In genomic region chr6:2185056-2185455, GRCh38 we compare ENCODE assay signal across 17 cellular contexts.
DNase-seq lines count a peak whose midpoint lies in the region; ATAC-seq and TF ChIP-seq lines count a peak whose summit lies in the region.
"Had no signal": no experiment of that assay in that cellular context is flagged by ENCODE, and none has a peak within 500 bp of the region (broad histone marks: within the 10 kb centered on the region; RNA-seq: fewer than 3 reads in every experiment).

No MANE protein-coding gene starts in this region.

- no peaks in the 10 kb centered on the region for H3K9me1 ChIP-seq in IMR-90 (ENCODE audit: insufficient read depth, low read length)

- no peak for TF ChIP-seq CTCF in IMR-90 (conservative IDR thresholded peaks at IDR 0.05; ENCODE audit: low read depth, low read length)
- TF ChIP-seq CTCF in cardiac fibroblast (IDR thresholded peaks at IDR 0.05; ENCODE audit: low read depth, low read length) = no peak

- H3K56ac ChIP-seq in IMR-90 (ENCODE audit: extremely low read depth, insufficient read depth, low read length) = no peak overlapping the region

- CTCF ChIA-PET in IMR-90 (lab: Yijun Ruan, JAX) = interaction anchor here (1.0 kb wide), 1 partner anchor 9 kb away, joined by 3 read pairs; no protein-coding TSS in a partner anchor

- H3K79me1 ChIP-seq in IMR-90 (ENCODE audit: low read depth in 1 of 2, low read length in 2 of 2) = peaks cover 3 to 16% of the 10 kb centered on the region in 2 experiments; a peak in 1 of 4 replicates

- H2BK20ac ChIP-seq in IMR-90 (ENCODE audit: low read depth, low read length) = no peak overlapping the region

- no peak overlapping the region for H3K4me2 ChIP-seq in IMR-90 (ENCODE audit: low read depth, low read length)
- H3K4me2 ChIP-seq: BLaER1 treated with 17β-estradiol and CSF1 and Interleukin-3, amounts not matched to agents 10 nM and 100 nM had no signal

- dilution Hi-C loops in IMR-90 (cut with HindIII; ENCODE audit: low sequenced_read_pairs, unreplicated experiment) = no loop called here

- H2BK15ac ChIP-seq in IMR-90 (ENCODE audit: low read depth, low read length) = no peak overlapping the region

- H3K4me3 ChIP-seq in IMR-90 (ENCODE audit: insufficient read depth, low read depth, low read length) = no peak overlapping the region
- no peak overlapping the region for H3K4me3 ChIP-seq in cardiac fibroblast (replicated peaks in 1 of 2; ENCODE audit: low read depth in 2 of 2, low read length in 2 of 2)
- H3K4me3 ChIP-seq: BLaER1 treated with 17β-estradiol and CSF1 and Interleukin-3, amounts not matched to agents 10 nM and 100 nM; HAP-1 had no signal

- no peak for TF ChIP-seq RAD21 in IMR-90 (IDR thresholded peaks at IDR 0.05; ENCODE audit: low read length)

- H3K4ac ChIP-seq in IMR-90 (ENCODE audit: low read depth, low read length) = no peak overlapping the region

- no peak overlapping the region; the same call in 1 of the 2 replicates for H3K14ac ChIP-seq in IMR-90 (replicated peaks; ENCODE audit: low read depth, low read length)

- ATAC-seq in IMR-90 (ENCODE audit: low read depth) (peak; percentile 40), HG02885 (IDR thresholded peaks at IDR 0.05; ENCODE audit: poor library complexity, unreplicated experiment) (no peak)
- ATAC-seq in stimulated activated naive CD8-positive, alpha-beta T cell treated with anti-CD3 and anti-CD28 coated beads, Interleukin-15, Interleukin-2, amounts not matched to agents 100 U/mL and 50 U/mL, for 24 hours = no peak
- ATAC-seq: CD8-positive, alpha-beta T cell had no signal

- H4K8ac ChIP-seq in IMR-90 (ENCODE audit: low read depth in 2 of 2, low read length in 2 of 2) = no peak overlapping the region

- H3K9ac ChIP-seq in IMR-90 (ENCODE audit: low read depth, low read length) = no peak overlapping the region
- H3K9ac ChIP-seq: BLaER1 treated with 17β-estradiol and CSF1 and Interleukin-3, amounts not matched to agents 10 nM and 100 nM had no signal

- DNase-seq in AG08396 (ENCODE audit: low spot score) = peak; percentile 56
- peak; percentile 40 for DNase-seq in IMR-90
- peak; percentile 14 to 62 for DNase-seq in cardiac fibroblast (ENCODE audit: low read depth in 2 of 2)
- peak; percentile 76 for DNase-seq in fibroblast of peridontal ligament (ENCODE audit: extremely low read depth)
- DNase-seq in DMS153 (lab: John Stamatoyannopoulos, UW) = no peak
- no peak for DNase-seq in NCI-H2171 (lab: John Stamatoyannopoulos, UW)
- no peak for DNase-seq in stimulated activated naive CD8-positive, alpha-beta T cell treated with anti-CD3 and anti-CD28 coated beads, Interleukin-15, Interleukin-2, amounts not matched to agents 100 U/mL and 50 U/mL, for 24 hours
- DNase-seq: 8988T; CD8-positive, alpha-beta T cell; COR-L47; DMS 273 treated with DMSO at 0.1 percent for 48 hours; GOT3; KBM-7 had no signal

- no peaks in the 10 kb centered on the region for H4K20me1 ChIP-seq in IMR-90 (ENCODE audit: insufficient read depth, low read length)

- in situ Hi-C loops in IMR-90 (cut with MboI; ENCODE audit: low sequenced_read_pairs) = loop anchor here (10.0 kb wide), 1 partner anchor 580 kb away; the partner anchor contains the start of gene FOXC1

- no peak overlapping the region for H4K91ac ChIP-seq in IMR-90 (ENCODE audit: insufficient read depth, low read depth, low read length)

- no peak overlapping the region for H3K27ac ChIP-seq in IMR-90 (ENCODE audit: insufficient read depth, low read length)
- H3K27ac ChIP-seq: BLaER1 treated with 17β-estradiol and CSF1 and Interleukin-3, amounts not matched to agents 10 nM and 100 nM; HL-60 had no signal

- H3K9me3 ChIP-seq in IMR-90 (ENCODE audit: control insufficient read depth, insufficient read depth, low read length) = no peaks in the 10 kb centered on the region
- H3K9me3 ChIP-seq: BLaER1 treated with 17β-estradiol and CSF1 and Interleukin-3, amounts not matched to agents 10 nM and 100 nM; HAP-1 had no signal

- no peak overlapping the region for H4K5ac ChIP-seq in IMR-90 (ENCODE audit: low read depth, low read length)

- intact Hi-C loops in IMR-90 (cut with micrococcal nuclease) = loop anchor here (10.0 kb wide), 1 partner anchor 450 kb away; no protein-coding TSS in a partner anchor

- H2AK9ac ChIP-seq in IMR-90 (replicated peaks; ENCODE audit: low read depth, low read length, poor library complexity) = no peak overlapping the region

- 100% methylated on average over 1 of the region's 4 CpGs; no CpG with 5 or more reads in 1 of the 2 experiments for WGBS in IMR-90 (ENCODE audit: extremely low coverage in 2 of 2, insufficient read length in 1 of 2), 2 experiments

- no peaks in the 10 kb centered on the region for H3K36me3 ChIP-seq in IMR-90 (ENCODE audit: control insufficient read depth, insufficient read depth, low read length)
- H3K36me3 ChIP-seq: BLaER1 treated with 17β-estradiol and CSF1 and Interleukin-3, amounts not matched to agents 10 nM and 100 nM; HAP-1 had no signal

- no peak for TF ChIP-seq POLR2A in IMR-90 (IDR thresholded peaks at IDR 0.05; ENCODE audit: low read depth, low read length)

- no peak overlapping the region for H2AFZ ChIP-seq in IMR-90 (replicated peaks; ENCODE audit: low read length, poor library complexity)

- no peak overlapping the region for H2BK5ac ChIP-seq in IMR-90 (ENCODE audit: low read depth, low read length, poor library complexity, severe bottlenecking)

- BruUV-seq in IMR-90 (replicated peaks; lab: Mats Ljungman, UMichigan) = no TSS peak

- POLR2A ChIA-PET in IMR-90 (lab: Charles Lee; ENCODE audit: unreplicated experiment) = no interaction called here

- H2BK120ac ChIP-seq in IMR-90 (ENCODE audit: low read depth, low read length) = no peak overlapping the region

- H3K27me3 ChIP-seq in IMR-90 (ENCODE audit: control insufficient read depth, insufficient read depth, low read length) = no peaks in the 10 kb centered on the region
- H3K27me3 ChIP-seq: BLaER1 treated with 17β-estradiol and CSF1 and Interleukin-3, amounts not matched to agents 10 nM and 100 nM had no signal

- no peak overlapping the region for H3K18ac ChIP-seq in IMR-90 (ENCODE audit: low read depth, low read length)

- H3K4me1 ChIP-seq in IMR-90 (ENCODE audit: control insufficient read depth, insufficient read depth, low read length) = peaks cover 2% of the 10 kb centered on the region
- H3K4me1 ChIP-seq: BLaER1 treated with 17β-estradiol and CSF1 and Interleukin-3, amounts not matched to agents 10 nM and 100 nM had no signal

- H3K23ac ChIP-seq in IMR-90 (ENCODE audit: low read depth, low read length) = no peak overlapping the region

- H2AK5ac ChIP-seq in IMR-90 (ENCODE audit: low read depth, low read length) = peak overlapping the region; percentile 17; the same call in 1 of the 2 replicates

TF ChIP-seq in IMR-90, 13 proteins besides CTCF, POLR2A, EP300 and RAD21:
- TF ChIP-seq MAZ (IDR thresholded peaks at IDR 0.05; ENCODE audit: borderline replicate concordance, low read depth, low read length) = no peak
- TF ChIP-seq RCOR1 (IDR thresholded peaks at IDR 0.05; ENCODE audit: insufficient replicate concordance, low read length) = no peak
- TF ChIP-seq BHLHE40 (IDR thresholded peaks at IDR 0.05; ENCODE audit: low read depth, low read length) = no peak
- TF ChIP-seq MXI1 (IDR thresholded peaks at IDR 0.05; ENCODE audit: borderline replicate concordance, low read depth, low read length) = no peak
- TF ChIP-seq CHD1 (IDR thresholded peaks at IDR 0.05; ENCODE audit: low read depth, low read length) = no peak
- no peak for TF ChIP-seq ELK1 (IDR thresholded peaks at IDR 0.05; ENCODE audit: borderline replicate concordance, low read depth, low read length)
- no peak for TF ChIP-seq FOS (IDR thresholded peaks at IDR 0.05; ENCODE audit: low read depth, low read length)
- TF ChIP-seq MAFK (IDR thresholded peaks at IDR 0.05; ENCODE audit: low read depth, low read length) = no peak
- TF ChIP-seq CEBPB (IDR thresholded peaks at IDR 0.05; ENCODE audit: low read depth, low read length) = no peak
- TF ChIP-seq SMC3 (IDR thresholded peaks at IDR 0.05; ENCODE audit: low read depth, low read length) = no peak
- no peak for TF ChIP-seq USF2 (IDR thresholded peaks at IDR 0.05; ENCODE audit: low read depth, low read length)
- no peak for TF ChIP-seq RFX5 (IDR thresholded peaks at IDR 0.05; ENCODE audit: low read depth, low read length)
- TF ChIP-seq NFE2L2 (IDR thresholded peaks at IDR 0.05; ENCODE audit: low read depth, low read length) = no peak

Comparison
In these comparisons a context has a peak if more than half of its experiments do, and no peak if none do; other contexts are left out.
1. DNase-seq: peak in AG08396 (single experiment), IMR-90 (single experiment), cardiac fibroblast (2 of 2) and fibroblast of peridontal ligament (single experiment); none in DMS153 (single experiment), NCI-H2171 (single experiment) and stimulated activated naive CD8-positive, alpha-beta T cell treated with anti-CD3 and anti-CD28 coated beads, Interleukin-15, Interleukin-2, amounts not matched to agents 100 U/mL and 50 U/mL, for 24 hours (single experiment).